27 cellular contexts compared by ENCODE assay signal in the genomic region with DNA sequence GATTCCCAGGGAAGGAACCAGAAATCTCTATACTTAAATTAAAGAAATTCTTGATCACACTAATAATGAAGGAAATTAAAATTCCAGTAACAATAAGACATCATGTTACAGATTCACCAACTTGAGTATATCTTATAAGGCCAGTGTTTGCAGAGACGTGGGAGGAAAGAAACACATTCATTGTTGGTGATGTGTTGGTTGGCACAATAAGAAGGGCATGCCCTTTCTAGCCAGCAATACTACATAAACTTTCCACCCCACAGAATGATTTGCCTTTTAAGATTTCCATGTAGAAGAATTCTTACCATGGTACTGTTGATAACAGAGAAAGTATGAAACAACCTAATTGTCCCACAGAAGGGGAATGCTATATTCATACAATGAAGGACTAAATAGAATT.
"Had no signal": no experiment of that assay in that cellular context is flagged by ENCODE, and none has a peak within 500 bp of the region (broad histone marks: within the 10 kb centered on the region; RNA-seq: fewer than 3 reads in every experiment).

No MANE protein-coding gene starts in this region.

- DNase-seq: activated CD4-positive, alpha-beta T cell treated with anti-CD3 and anti-CD28 coated beads for 48 hours; activated CD4-positive, alpha-beta T cell treated with anti-CD3 and anti-CD28 coated beads, Interleukin-2, amount 50 U/mL, for 4 hours; activated CD4-positive, CD25-positive, alpha-beta regulatory T cell treated with anti-CD3 and anti-CD28 coated beads, Interleukin-2, amount 50 U/mL, for 72 hours; activated CD8-positive, alpha-beta memory T cell treated with anti-CD3 and anti-CD28 coated beads, Interleukin-2, amount 10 ng/mL, durations not matched to agents 7 days and 5 days; activated gamma-delta T cell; activated naive CD4-positive, alpha-beta T cell treated with anti-CD3 and anti-CD28 coated beads for 36 hours; activated T-cell treated with anti-CD3 and anti-CD28 coated beads, Interleukin-2, amount 50 U/mL, for 24 hours; amygdala; Karpas-422; MM.1S; NCI-H1417; NCI-H1694; NCI-H2029; NCI-H2107; NCI-H2171 treated with DMSO at 0.1 percent for 48 hours; NCI-H345; NCI-H510A; NCI-H69; NK-92 treated with Interleukin-12 subunit alpha and Interleukin-12 subunit beta, amount 100 ng/mL, for 24 hours; OCI-M1; Peyer's patch; SHP77 treated with DMSO at 0.1 percent for 48 hours; T-helper 17 cell; T-helper 9 cell had no signal

- H3K4me3 ChIP-seq: K562, Peyer's patch had no signal

- ATAC-seq: activated CD8-positive, alpha-beta memory T cell treated with anti-CD3 and anti-CD28 coated beads, Interleukin-2, amount 10 ng/mL, durations not matched to agents 7 days and 5 days; activated T-helper 17 cell treated with anti-CD3 and anti-CD28 coated beads, Interleukin-2, amount 50 U/mL, for 72 hours; K562; T-helper 17 cell; WTC11 had no signal
